In the genomic region with DNA sequence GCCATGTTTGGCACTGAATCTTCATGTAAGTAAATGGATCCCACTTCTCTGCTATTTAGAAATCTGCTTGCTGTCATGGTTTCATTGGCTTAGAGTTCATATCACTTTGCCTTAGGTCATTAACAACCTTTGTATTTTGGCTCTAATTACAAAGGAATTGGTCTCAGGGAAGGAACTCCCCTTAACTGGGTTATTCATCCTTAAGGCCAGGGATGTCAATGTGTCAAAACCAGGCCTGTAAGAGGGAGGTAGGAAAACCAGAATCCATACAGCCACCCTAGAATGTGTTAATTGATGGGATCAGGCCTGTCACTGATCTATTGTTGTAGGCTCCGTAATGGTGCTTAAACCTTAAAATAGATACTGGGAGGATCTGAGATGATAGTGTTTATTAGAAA, we compare ENCODE assay signal across 9 cellular contexts.
DNase-seq lines count a peak whose midpoint lies in the region; TF ChIP-seq lines count a peak whose summit lies in the region.
"Had no signal": no experiment of that assay in that cellular context is flagged by ENCODE, and none has a peak within 500 bp of the region (broad histone marks: within the 10 kb centered on the region; RNA-seq: fewer than 3 reads in every experiment).

No MANE protein-coding gene starts in this region.

- DNase-seq in ELF-1 (ENCODE audit: low read depth, low spot score) (peak; percentile 55), NCI-H69 (lab: John Stamatoyannopoulos, UW) (peak; percentile 86), fibroblast of peridontal ligament (ENCODE audit: extremely low read depth) (peak; percentile 42), prostate gland (ENCODE audit: low spot score) (no peak), OCI-LY7 (ENCODE audit: low spot score) (no peak), SHP77 (lab: John Stamatoyannopoulos, UW) (no peak), EL (no peak)
- DNase-seq in stimulated activated CD8-positive, alpha-beta memory T cell treated with anti-CD3 and anti-CD28 coated beads, Interleukin-4, amount 100 ng/mL, for 48 hours: no peak
- DNase-seq: SW 1271 had no signal

- BruUV-seq in OCI-LY7 (replicated peaks; lab: Mats Ljungman, UMichigan): no TSS peak

- H3K9me3 ChIP-seq in prostate gland (no peaks in the 10 kb centered on the region), OCI-LY7 (ENCODE audit: low read length) (no peaks in the 10 kb centered on the region)

- H2AFZ ChIP-seq in OCI-LY7 (ENCODE audit: low read length): no peak overlapping the region

- CTCF ChIA-PET in OCI-LY7 (lab: Charles Lee; ENCODE audit: unreplicated experiment): no interaction called here

- no peaks in the 10 kb centered on the region for H3K9me2 ChIP-seq in OCI-LY7 (ENCODE audit: insufficient read depth, low read length)

- H3K36me3 ChIP-seq in prostate gland (no peaks in the 10 kb centered on the region), OCI-LY7 (ENCODE audit: insufficient read depth, low read length) (no peaks in the 10 kb centered on the region)

- POLR2A ChIA-PET in OCI-LY7 (lab: Charles Lee): no interaction called here

- peak overlapping the region in 1 of 2 donors; percentile 58 for H3K27ac ChIP-seq in prostate gland
- H3K27ac ChIP-seq in OCI-LY7 (ENCODE audit: low read depth, low read length, poor library complexity, severe bottlenecking): no peak overlapping the region

- no peak overlapping the region for H3K4me2 ChIP-seq in OCI-LY7 (ENCODE audit: low read length)

- H3K4me3 ChIP-seq in prostate gland: peak overlapping the region; percentile 16 to 21
- H3K4me3 ChIP-seq in OCI-LY7 (ENCODE audit: low read depth, low read length, poor library complexity, severe bottlenecking): no peak overlapping the region

- TF ChIP-seq CTCF in prostate gland (IDR thresholded peaks at IDR 0.05) (no peak), OCI-LY7 (conservative IDR thresholded peaks at IDR 0.05; ENCODE audit: low read length) (no peak)

- 28% methylated on average over 1 of the region's 1 CpG for WGBS in prostate gland

- H4K20me1 ChIP-seq in OCI-LY7 (ENCODE audit: insufficient read depth, low read length): no peaks in the 10 kb centered on the region; the same call in 1 of the 2 replicates

- intact Hi-C loops in prostate gland (cut with DNase I) (no loop called here), OCI-LY7 (cut with micrococcal nuclease; ENCODE audit: unreplicated experiment) (no loop called here)

- H3K79me2 ChIP-seq in OCI-LY7 (ENCODE audit: insufficient read depth, low read depth, low read length): no peaks in the 10 kb centered on the region

- no peak for TF ChIP-seq POLR2A in prostate gland (IDR thresholded peaks at IDR 0.05)

- H3K27me3 ChIP-seq in prostate gland (replicated peaks; ENCODE audit: insufficient read depth): no peaks in the 10 kb centered on the region

- H3K4me1 ChIP-seq in prostate gland (replicated peaks) (no peaks in the 10 kb centered on the region), OCI-LY7 (ENCODE audit: insufficient read depth, low read length, poor library complexity, severe bottlenecking) (no peaks in the 10 kb centered on the region)

Comparison
In these comparisons a context has a peak if more than half of its experiments do, and no peak if none do; other contexts are left out.
1. DNase-seq: peak in ELF-1 (single experiment), NCI-H69 (single experiment) and fibroblast of peridontal ligament (single experiment); none in prostate gland (single experiment), OCI-LY7 (single experiment), stimulated activated CD8-positive, alpha-beta memory T cell treated with anti-CD3 and anti-CD28 coated beads, Interleukin-4, amount 100 ng/mL, for 48 hours (single experiment), SHP77 (0 of 2) and EL (single experiment).